1 cellular context compared by ENCODE assay signal in the genomic region with DNA sequence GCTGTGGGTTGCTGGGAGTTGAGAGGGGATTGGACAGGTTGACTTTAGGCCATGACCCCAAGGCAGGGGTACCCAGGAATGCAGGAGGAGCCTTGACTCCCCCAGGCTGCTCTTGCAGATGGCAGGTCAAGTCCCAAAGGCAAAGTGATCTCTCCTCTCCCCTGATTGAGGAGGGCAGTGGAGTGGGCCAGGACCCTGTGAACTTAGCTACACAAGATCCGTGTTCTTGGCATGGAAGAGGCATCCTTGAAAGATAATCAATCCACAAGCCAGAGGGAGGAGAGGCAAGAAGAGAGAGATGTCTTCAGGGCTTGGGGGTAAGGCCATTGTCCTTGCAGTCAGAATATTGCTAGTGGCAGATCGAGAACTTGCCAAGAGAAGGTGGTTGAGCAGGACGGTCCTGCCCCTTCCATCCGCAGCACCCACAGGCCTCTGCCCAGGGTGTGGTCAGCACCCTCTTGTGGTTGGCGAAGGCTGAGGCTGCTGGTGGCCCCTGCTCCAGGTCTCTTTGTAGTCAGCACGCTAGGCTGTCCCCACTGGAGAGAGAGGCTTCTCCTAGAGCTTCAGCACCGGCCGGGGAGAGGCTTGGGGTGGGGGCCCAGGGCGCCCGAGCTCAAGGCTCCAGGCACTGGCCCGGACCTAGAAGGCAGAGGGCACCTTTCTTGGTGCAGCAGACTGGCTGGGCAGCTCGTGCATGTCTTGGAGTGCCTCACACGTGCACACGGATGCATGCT.
A peak's percentile ranks its signal among the peaks of the same experiment; 100 is the strongest.
TF ChIP-seq lines count a peak whose summit lies in the region.

No MANE protein-coding gene starts in this region.

TF ChIP-seq in HepG2, 621 proteins besides CTCF, POLR2A, EP300 and RAD21:
- TF ChIP-seq STAG1 (CRISPR knock-in tag; IDR thresholded peaks at IDR 0.05) (peak; percentile 43), ZMYM3 (CRISPR knock-in tag; IDR thresholded peaks at IDR 0.05) (no peak)
- TF ChIP-seq, protein P1, sequence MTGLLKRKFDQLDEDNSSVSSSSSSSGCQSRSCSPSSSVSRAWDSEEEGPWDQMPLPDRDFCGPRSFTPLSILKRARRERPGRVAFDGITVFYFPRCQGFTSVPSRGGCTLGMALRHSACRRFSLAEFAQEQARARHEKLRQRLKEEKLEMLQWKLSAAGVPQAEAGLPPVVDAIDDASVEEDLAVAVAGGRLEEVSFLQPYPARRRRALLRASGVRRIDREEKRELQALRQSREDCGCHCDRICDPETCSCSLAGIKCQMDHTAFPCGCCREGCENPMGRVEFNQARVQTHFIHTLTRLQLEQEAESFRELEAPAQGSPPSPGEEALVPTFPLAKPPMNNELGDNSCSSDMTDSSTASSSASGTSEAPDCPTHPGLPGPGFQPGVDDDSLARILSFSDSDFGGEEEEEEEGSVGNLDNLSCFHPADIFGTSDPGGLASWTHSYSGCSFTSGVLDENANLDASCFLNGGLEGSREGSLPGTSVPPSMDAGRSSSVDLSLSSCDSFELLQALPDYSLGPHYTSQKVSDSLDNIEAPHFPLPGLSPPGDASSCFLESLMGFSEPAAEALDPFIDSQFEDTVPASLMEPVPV (CRISPR knock-in tag; IDR thresholded peaks at IDR 0.05), result no peak
